ENCODE assay signal across 29 cellular contexts in the genomic region with DNA sequence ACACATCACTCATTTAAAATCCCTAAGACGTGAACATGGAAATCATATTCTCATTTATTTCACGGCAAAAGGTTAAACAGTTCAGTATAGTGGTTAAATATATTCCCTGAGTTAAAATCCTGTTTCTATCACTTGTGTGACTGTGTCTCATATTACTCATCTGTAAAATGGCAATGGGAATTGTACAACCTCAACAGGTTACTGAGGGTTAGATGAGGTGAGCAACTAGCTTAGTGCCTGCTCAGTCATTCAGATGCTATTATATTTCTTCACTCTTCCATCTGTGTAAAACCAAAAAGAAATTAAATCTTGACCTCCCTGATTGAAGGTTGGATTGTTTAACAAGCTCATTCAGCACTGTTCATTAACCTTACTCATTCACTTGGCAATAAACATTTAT.
DNase-seq lines count a peak whose midpoint lies in the region; ATAC-seq, FAIRE-seq and TF ChIP-seq lines count a peak whose summit lies in the region.
"Had no signal": no experiment of that assay in that cellular context is flagged by ENCODE, and none has a peak within 500 bp of the region (broad histone marks: within the 10 kb centered on the region; RNA-seq: fewer than 3 reads in every experiment).

No MANE protein-coding gene starts in this region.

- DNase-seq in D721Med (ENCODE audit: insufficient read length, low spot score) (no peak), RCC 7860 (ENCODE audit: low spot score) (no peak), epithelial cell of proximal tubule (ENCODE audit: low read depth) (peak; percentile 16), HCEC 1CT (no peak), AG08395 (ENCODE audit: low spot score) (no peak)
- DNase-seq in activated effector memory CD4-positive, alpha-beta T cell treated with Interleukin-2 at 50 U/mL for 16 hours, result no peak
- DNase-seq: 8988T; CD4-positive, CD25-positive, alpha-beta regulatory T cell; DMS53; EL; GDM1; GOT3; MG63; NCI-H1105 treated with DMSO at 0.1 percent for 48 hours; NCI-H2029; NCI-H446; NCI-H524 treated with DMSO at 0.1 percent for 48 hours; NCI-H82; NK-92 treated with Interleukin-12 subunit alpha and Interleukin-12 subunit beta, amount 100 ng/mL, for 24 hours; PC-3; RPMI8226; SHP77; T-helper 1 cell had no signal

- FAIRE-seq in D721Med (lab: Jason Lieb, UNC), result peak; percentile 21
- peak; percentile 89 for FAIRE-seq in RCC 7860 (lab: Jason Lieb, UNC)
- FAIRE-seq: HTR-8/SVneo, K562 had no signal

- peak; percentile 55 for ATAC-seq in HG02610 (IDR thresholded peaks at IDR 0.05; ENCODE audit: unreplicated experiment)
- ATAC-seq in GM18873 (IDR thresholded peaks at IDR 0.05; ENCODE audit: low FRiP score, unreplicated experiment), result no peak
- ATAC-seq: PC-3 had no signal

- no peak for TF ChIP-seq CTCF in D721Med (IDR thresholded peaks at IDR 0.05; ENCODE audit: insufficient read depth, missing control alignments)
- no peak for TF ChIP-seq CTCF in epithelial cell of proximal tubule (conservative IDR thresholded peaks at IDR 0.05; ENCODE audit: low read depth, low read length)

- H3K4me3 ChIP-seq in epithelial cell of proximal tubule (ENCODE audit: low read depth, low read length), result no peak overlapping the region
- H3K4me3 ChIP-seq: BLaER1, HAP-1, K562, MG63 had no signal
